Comparison of ENCODE assay signal across 18 cellular contexts in the genomic region with DNA sequence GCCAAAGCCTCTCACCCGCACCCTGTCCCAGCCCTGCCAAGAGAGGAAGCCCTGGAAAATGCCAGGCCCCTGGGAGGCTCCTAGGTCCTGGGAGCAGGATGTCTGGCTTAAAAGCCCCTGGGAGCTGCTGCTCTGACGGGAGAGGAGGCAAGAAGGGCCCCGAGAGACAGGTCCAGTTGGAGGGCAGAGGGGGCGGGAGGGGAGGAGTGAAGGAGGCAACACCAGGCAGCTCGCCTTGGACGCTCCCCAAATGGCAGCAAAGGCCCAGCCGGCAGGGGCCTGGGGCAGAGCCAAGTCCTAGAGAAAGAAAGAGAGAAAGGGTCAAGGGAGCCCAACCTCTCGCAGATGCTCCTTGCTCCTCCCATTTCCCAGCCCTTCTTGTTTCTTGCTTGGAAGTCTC. TPM values are rescaled to one million over a fixed set of nuclear protein-coding genes. Genes with fewer than 3 reads are reported as not detected.
A peak's percentile ranks its signal among the peaks of the same experiment; 100 is the strongest.
DNase-seq lines count a peak whose midpoint lies in the region; ATAC-seq and TF ChIP-seq lines count a peak whose summit lies in the region.
"Had no signal": no experiment of that assay in that cellular context is flagged by ENCODE, and none has a peak within 500 bp of the region (broad histone marks: within the 10 kb centered on the region; RNA-seq: fewer than 3 reads in every experiment).

No MANE protein-coding gene starts in this region.

- H3K4me3 Mint-ChIP-seq in stimulated activated effector memory CD8-positive, alpha-beta T cell treated with anti-CD3 and anti-CD28 coated beads, Interleukin-12 subunit alpha, Interleukin-12 subunit beta, amount 100 ng/mL, for 72 hours: no peak overlapping the region
- H3K4me3 Mint-ChIP-seq: activated B cell treated with CpG ODN at 0.5 μM for 24 hours, HFFc6, memory B cell, T-helper 17 cell had no signal

- TF ChIP-seq POLR2A in heart left ventricle (IDR thresholded peaks at IDR 0.05): no peak

- peak overlapping the region in 1 of 12 donors; percentile 28 for H3K27ac ChIP-seq in heart left ventricle
- H3K27ac ChIP-seq in psoas muscle: no peak overlapping the region

- intact Hi-C loops in heart left ventricle (cut with DNase I): loop anchor here in 4 of 10 donors (5.0 to 10.0 kb wide), 3 partner anchors 44 to 402 kb away; a partner anchor contains a TSS
- intact Hi-C loops in psoas muscle (cut with DNase I): no loop called here

- H3K4me1 ChIP-seq in heart left ventricle (peaks cover 0 to 21% (median 5%) of the 10 kb centered on the region in 12 donors), psoas muscle (no peaks in the 10 kb centered on the region)
- H3K4me1 ChIP-seq: Caco-2 had no signal

- no peak overlapping the region for H3K4me3 ChIP-seq in heart left ventricle
- H3K4me3 ChIP-seq in psoas muscle: no peak overlapping the region

- no peak overlapping the region for H3K27ac Mint-ChIP-seq in stimulated activated effector memory CD8-positive, alpha-beta T cell treated with anti-CD3 and anti-CD28 coated beads, Interleukin-12 subunit alpha, Interleukin-12 subunit beta, amount 100 ng/mL, for 72 hours
- H3K27ac Mint-ChIP-seq: activated B cell treated with CpG ODN at 0.5 μM for 24 hours, HFFc6, memory B cell, T-helper 17 cell had no signal

- H3K9me3 ChIP-seq in heart left ventricle (no peaks in the 10 kb centered on the region), psoas muscle (no peaks in the 10 kb centered on the region)
- H3K9me3 ChIP-seq: Caco-2 had no signal

- H3K9me3 Mint-ChIP-seq in stimulated activated effector memory CD8-positive, alpha-beta T cell treated with anti-CD3 and anti-CD28 coated beads, Interleukin-12 subunit alpha, Interleukin-12 subunit beta, amount 100 ng/mL, for 72 hours: no peaks in the 10 kb centered on the region
- H3K9me3 Mint-ChIP-seq: activated B cell treated with CpG ODN at 0.5 μM for 24 hours, HFFc6, memory B cell had no signal

- H3K27me3 ChIP-seq in heart left ventricle (no peaks in the 10 kb centered on the region), psoas muscle (ENCODE audit: insufficient read depth in 3 of 3, low read length in 2 of 3) (no peaks in the 10 kb centered on the region)

- ATAC-seq in heart left ventricle: peak; percentile 21 to 69 (median 46)
- no peak for ATAC-seq in psoas muscle
- ATAC-seq in stimulated activated effector memory CD8-positive, alpha-beta T cell treated with anti-CD3 and anti-CD28 coated beads, Interleukin-12 subunit alpha, Interleukin-12 subunit beta, amount 100 ng/mL, for 72 hours: no peak
- no peak for ATAC-seq in HG02870 (IDR thresholded peaks at IDR 0.05; ENCODE audit: unreplicated experiment)
- ATAC-seq: T-helper 17 cell had no signal

- 12 to 31% (median 22%) methylated on average over 8 of the region's 8 CpGs for WGBS in heart left ventricle, 4 donors
- WGBS in psoas muscle, 3 donors: 22 to 28% (median 26%) methylated on average over 8 of the region's 8 CpGs

- no peak for TF ChIP-seq CTCF in heart left ventricle (IDR thresholded peaks at IDR 0.05)
- TF ChIP-seq CTCF in psoas muscle (IDR thresholded peaks at IDR 0.05): no peak

- H3K4me1 Mint-ChIP-seq in stimulated activated effector memory CD8-positive, alpha-beta T cell treated with anti-CD3 and anti-CD28 coated beads, Interleukin-12 subunit alpha, Interleukin-12 subunit beta, amount 100 ng/mL, for 72 hours: peaks cover 8% of the 10 kb centered on the region
- H3K4me1 Mint-ChIP-seq: activated B cell treated with CpG ODN at 0.5 μM for 24 hours, memory B cell had no signal

- H3K36me3 ChIP-seq in heart left ventricle (no peaks in the 10 kb centered on the region), psoas muscle (ENCODE audit: insufficient read depth in 1 of 2, low read depth in 1 of 2) (no peaks in the 10 kb centered on the region)

- DNase-seq in ELF-1 (ENCODE audit: low read depth, low spot score): peak; percentile 59
- peak; percentile 53 for DNase-seq in brain pericyte (ENCODE audit: low read depth, low spot score)
- peak; percentile 62 to 84 (median 78) for DNase-seq in heart left ventricle
- peak; percentile 45 to 65 for DNase-seq in psoas muscle
- DNase-seq in NCI-H2227 (lab: John Stamatoyannopoulos, UW; ENCODE audit: unreplicated experiment): no peak
- no peak for DNase-seq in stimulated activated effector memory CD8-positive, alpha-beta T cell treated with anti-CD3 and anti-CD28 coated beads, Interleukin-12 subunit alpha, Interleukin-12 subunit beta, amount 100 ng/mL, for 72 hours (ENCODE audit: low spot score in 2 of 2)
- no peak for DNase-seq in effector CD4-positive, alpha-beta T cell
- DNase-seq: activated B cell treated with CpG ODN at 0.5 μM for 24 hours; activated effector memory CD4-positive, alpha-beta T cell treated with anti-CD3 and anti-CD28 coated beads, Interleukin-2, amount 50 U/mL, for 16 hours; Caco-2; HFFc6; NCI-H1048; NCI-H2171 treated with DMSO at 0.1 percent for 48 hours; SIG-M5; stimulated activated naive CD4-positive, alpha-beta T cell; T-helper 17 cell had no signal

- no peaks in the 10 kb centered on the region for H3K36me3 Mint-ChIP-seq in stimulated activated effector memory CD8-positive, alpha-beta T cell treated with anti-CD3 and anti-CD28 coated beads, Interleukin-12 subunit alpha, Interleukin-12 subunit beta, amount 100 ng/mL, for 72 hours
- H3K36me3 Mint-ChIP-seq: memory B cell had no signal

RNA-seq across cellular contexts. Expression of a gene that starts 6.8 kb away (rescaled TPM):
- total RNA-seq in heart left ventricle: not detected
- not detected for polyA plus RNA-seq in heart left ventricle
- total RNA-seq in psoas muscle: not detected
- polyA plus RNA-seq in psoas muscle: not detected
- total RNA-seq: activated B cell treated with CpG ODN at 0.5 μM for 24 hours, Caco-2, HFFc6 had no signal

RNA-seq across cellular contexts. Expression of a gene that starts 45.4 kb away (rescaled TPM):
- 10 to 100 TPM in 8 of 9 donors, 1 to 10 TPM in 1; 9.4 to 24.3 (median 16.5) TPM for total RNA-seq in heart left ventricle
- polyA plus RNA-seq in heart left ventricle: 1 to 10 TPM; 4.5 to 9.9 TPM
- total RNA-seq in psoas muscle: 10 to 100 TPM; 16.3 to 22.7 (median 19.3) TPM
- polyA plus RNA-seq in psoas muscle: 10 to 100 TPM in 1 of 3 donors, 1 to 10 TPM in 2; 5.5 to 16.0 (median 9.4) TPM

RNA-seq across cellular contexts. Expression of a gene that starts 47.3 kb away (rescaled TPM):
- 10 to 100 TPM; 22.0 to 44.1 (median 32.4) TPM for total RNA-seq in heart left ventricle
- polyA plus RNA-seq in heart left ventricle: 10 to 100 TPM; 12.2 to 22.0 TPM
- total RNA-seq in psoas muscle: 10 to 100 TPM; 19.9 to 22.8 (median 20.9) TPM
- polyA plus RNA-seq in psoas muscle: 10 to 100 TPM in 1 of 3 donors, 1 to 10 TPM in 2; 7.0 to 18.8 (median 8.6) TPM

Comparison
In these comparisons a context has a peak if more than half of its experiments do, and no peak if none do; other contexts are left out.
1. DNase-seq: peak in ELF-1 (single experiment), brain pericyte (single experiment), heart left ventricle (5 of 5) and psoas muscle (2 of 2); none in NCI-H2227 (single experiment), stimulated activated effector memory CD8-positive, alpha-beta T cell treated with anti-CD3 and anti-CD28 coated beads, Interleukin-12 subunit alpha, Interleukin-12 subunit beta, amount 100 ng/mL, for 72 hours (0 of 2) and effector CD4-positive, alpha-beta T cell (single experiment).
2. ATAC-seq: peak in heart left ventricle (4 of 4); none in psoas muscle (0 of 4), stimulated activated effector memory CD8-positive, alpha-beta T cell treated with anti-CD3 and anti-CD28 coated beads, Interleukin-12 subunit alpha, Interleukin-12 subunit beta, amount 100 ng/mL, for 72 hours (single experiment) and HG02870 (single experiment).